ENCODE assay signal across 8 cellular contexts in genomic region chr22:20506543-20507252, GRCh38. TPM values are rescaled to one million over a fixed set of nuclear protein-coding genes. Genes with fewer than 3 reads are reported as not detected.
DNase-seq lines count a peak whose midpoint lies in the region; ATAC-seq and TF ChIP-seq lines count a peak whose summit lies in the region.

No MANE protein-coding gene starts in this region.

- TF ChIP-seq CTCF in neural progenitor cell (IDR thresholded peaks at IDR 0.05): no peak
- TF ChIP-seq CTCF in GM20000 (IDR thresholded peaks at IDR 0.05; ENCODE audit: extremely low read depth, missing control alignments): no peak

- peaks cover 33% of the 10 kb centered on the region for H3K4me1 Mint-ChIP-seq in neural progenitor cell

- H3K27me3 Mint-ChIP-seq in neural progenitor cell (ENCODE audit: insufficient read depth, low read depth): peaks cover 2% of the 10 kb centered on the region

- DNase-seq in NT2/D1 (ENCODE audit: low read depth, low spot score) (no peak), neural progenitor cell (ENCODE audit: low spot score) (no peak), retina (no peak), activated gamma-delta T cell (lab: John Stamatoyannopoulos, UW) (no peak), GM20000 (ENCODE audit: low spot score) (no peak)
- no peak for DNase-seq in effector memory CD4-positive, alpha-beta T cell

- H3K4me1 ChIP-seq in BLaER1 treated with 17β-estradiol and CSF1 and Interleukin-3, amounts not matched to agents 10 nM and 100 nM: peaks cover 26 to 37% (median 35%) of the 10 kb centered on the region in 10 experiments
- H3K4me1 ChIP-seq in NT2/D1 (ENCODE audit: insufficient read depth, insufficient read length) (peaks cover 11% of the 10 kb centered on the region), neural progenitor cell (peaks cover 23% of the 10 kb centered on the region)
- peaks cover 26% of the 10 kb centered on the region for H3K4me1 ChIP-seq in effector memory CD4-positive, alpha-beta T cell (ENCODE audit: control insufficient read depth, insufficient read depth, low read length, poor library complexity, severe bottlenecking)

- peak overlapping the region; percentile 82 to 97 (median 92) for H3K4me3 ChIP-seq in BLaER1 treated with 17β-estradiol and CSF1 and Interleukin-3, amounts not matched to agents 10 nM and 100 nM
- H3K4me3 ChIP-seq in NT2/D1 (ENCODE audit: insufficient read length, low read depth) (peak overlapping the region; percentile 85), neural progenitor cell (peak overlapping the region; percentile 77)
- H3K4me3 ChIP-seq in effector memory CD4-positive, alpha-beta T cell (ENCODE audit: insufficient read depth, low read depth, low read length, poor library complexity, severe bottlenecking): peak overlapping the region; percentile 86

- ATAC-seq in HG02870 (IDR thresholded peaks at IDR 0.05; ENCODE audit: unreplicated experiment): no peak

- H3K4me3 Mint-ChIP-seq in neural progenitor cell: peak overlapping the region; percentile 94

- peak overlapping the region; percentile 60 for H2AFZ ChIP-seq in neural progenitor cell (replicated peaks)

- no peaks in the 10 kb centered on the region for H3K27me3 ChIP-seq in BLaER1 treated with 17β-estradiol and CSF1 and Interleukin-3, amounts not matched to agents 10 nM and 100 nM
- no peaks in the 10 kb centered on the region for H3K27me3 ChIP-seq in NT2/D1 (ENCODE audit: insufficient read depth, insufficient read length)
- no peaks in the 10 kb centered on the region for H3K27me3 ChIP-seq in effector memory CD4-positive, alpha-beta T cell (replicated peaks; ENCODE audit: control insufficient read depth, insufficient read depth, low read length, poor library complexity, severe bottlenecking)
- H3K27me3 ChIP-seq in neural progenitor cell: no peaks in the 10 kb centered on the region

- peak overlapping the region; percentile 62 for H3K27ac Mint-ChIP-seq in neural progenitor cell

- peak overlapping the region; percentile 92 to 100 (median 99) for H3K4me2 ChIP-seq in BLaER1 treated with 17β-estradiol and CSF1 and Interleukin-3, amounts not matched to agents 10 nM and 100 nM
- H3K4me2 ChIP-seq in neural progenitor cell: peak overlapping the region; percentile 81

- H4K20me1 ChIP-seq in BLaER1 treated with 17β-estradiol and CSF1 and Interleukin-3, amounts not matched to agents 10 nM and 100 nM: peaks cover 23 to 39% (median 29%) of the 10 kb centered on the region in 11 experiments
- H4K20me1 ChIP-seq in neural progenitor cell (ENCODE audit: low read depth): peaks cover 34% of the 10 kb centered on the region

- peak overlapping the region in 3 of 11 experiments; percentile 97 to 99 (median 97); a peak in 4 of 22 replicates for H3K27ac ChIP-seq in BLaER1 treated with 17β-estradiol and CSF1 and Interleukin-3, amounts not matched to agents 10 nM and 100 nM
- peak overlapping the region; percentile 95 for H3K27ac ChIP-seq in effector memory CD4-positive, alpha-beta T cell (ENCODE audit: insufficient read depth, low read length, poor library complexity, severe bottlenecking)
- H3K27ac ChIP-seq in neural progenitor cell: no peak overlapping the region

- peaks cover 42% of the 10 kb centered on the region for H3K79me2 ChIP-seq in neural progenitor cell (ENCODE audit: low read depth)

- peaks cover 13 to 20% (median 18%) of the 10 kb centered on the region in 11 experiments; a peak in 18 of 22 replicates for H3K36me3 ChIP-seq in BLaER1 treated with 17β-estradiol and CSF1 and Interleukin-3, amounts not matched to agents 10 nM and 100 nM
- H3K36me3 ChIP-seq in NT2/D1 (ENCODE audit: insufficient read depth, insufficient read length, low read length) (peaks cover 16% of the 10 kb centered on the region), neural progenitor cell (no peaks in the 10 kb centered on the region)
- peaks cover 6% of the 10 kb centered on the region for H3K36me3 ChIP-seq in effector memory CD4-positive, alpha-beta T cell (ENCODE audit: control insufficient read depth, insufficient read depth, low read length)

- H3K9me3 ChIP-seq in BLaER1 treated with 17β-estradiol and CSF1 and Interleukin-3, amounts not matched to agents 10 nM and 100 nM (replicated peaks in 1 of 11): no peaks in the 10 kb centered on the region
- H3K9me3 ChIP-seq in NT2/D1 (ENCODE audit: insufficient read depth, low read length) (no peaks in the 10 kb centered on the region), neural progenitor cell (ENCODE audit: low read depth) (no peaks in the 10 kb centered on the region)
- no peaks in the 10 kb centered on the region for H3K9me3 ChIP-seq in effector memory CD4-positive, alpha-beta T cell (ENCODE audit: control insufficient read depth, low read length)

- H3K36me3 Mint-ChIP-seq in neural progenitor cell: peaks cover 5% of the 10 kb centered on the region

- no peaks in the 10 kb centered on the region for H3K9me3 Mint-ChIP-seq in neural progenitor cell

- H3K9ac ChIP-seq in BLaER1 treated with 17β-estradiol and CSF1 and Interleukin-3, amounts not matched to agents 10 nM and 100 nM: peak overlapping the region in 10 of 11 experiments; percentile 93 to 99 (median 96); a peak in 19 of 22 replicates
- H3K9ac ChIP-seq in NT2/D1 (ENCODE audit: insufficient read length, low read depth): no peak overlapping the region
- no peak overlapping the region for H3K9ac ChIP-seq in neural progenitor cell

- H3F3A ChIP-seq in neural progenitor cell (ENCODE audit: low read depth): peaks cover 5% of the 10 kb centered on the region

RNA-seq across cellular contexts. Expression of gene MED15, which starts 0.7 kb away (rescaled TPM):
- total RNA-seq in neural progenitor cell (ENCODE audit: low replicate concordance): 11.4 and 21.3 TPM in 2 replicates

RNA-seq across cellular contexts. Expression of gene KLHL22, which starts 11.1 kb away (rescaled TPM):
- total RNA-seq in neural progenitor cell (ENCODE audit: low replicate concordance): 14.3 and 31.9 TPM in 2 replicates

Comparison
In these comparisons a context has a peak if more than half of its experiments do, and no peak if none do; other contexts are left out.
1. H3K9ac ChIP-seq: peak in BLaER1 treated with 17β-estradiol and CSF1 and Interleukin-3, amounts not matched to agents 10 nM and 100 nM (10 of 11); none in NT2/D1 (single experiment) and neural progenitor cell (single experiment).
2. Peak in every context shown above with its lines, with median percentiles within 50 percentile points of each other: H3K4me3 ChIP-seq.